27 cellular contexts compared by ENCODE assay signal in genomic region chr4:20065952-20066351, GRCh38.
"Had no signal": no experiment of that assay in that cellular context is flagged by ENCODE, and none has a peak within 500 bp of the region (broad histone marks: within the 10 kb centered on the region; RNA-seq: fewer than 3 reads in every experiment).

No MANE protein-coding gene starts in this region.

- H3K4me3 ChIP-seq: coronary artery, dorsolateral prefrontal cortex, gastroesophageal sphincter had no signal

- H3K9me3 ChIP-seq: gastroesophageal sphincter had no signal

- H3K4me1 ChIP-seq: gastroesophageal sphincter had no signal

- ATAC-seq: activated T-cell treated with anti-CD3 and anti-CD28 coated beads, Interleukin-2, amount 50 U/mL, for 72 hours; esophagus mucosa; gastroesophageal sphincter; T-helper 17 cell; WTC11 had no signal

- H3K36me3 ChIP-seq: brain microvascular endothelial cell, gastroesophageal sphincter had no signal

- DNase-seq: activated CD4-positive, alpha-beta memory T cell treated with anti-CD3 and anti-CD28 coated beads, Interleukin-2, amount 10 ng/mL, durations not matched to agents 7 days and 5 days; activated CD4-positive, alpha-beta T cell treated with anti-CD3 and anti-CD28 coated beads for 1 hour; activated CD4-positive, alpha-beta T cell treated with anti-CD3 and anti-CD28 coated beads for 4 hours; activated CD4-positive, alpha-beta T cell treated with anti-CD3 and anti-CD28 coated beads, Interleukin-2, amount 10 ng/mL, durations not matched to agents 7 days and 5 days; activated CD4-positive, alpha-beta T cell treated with anti-CD3 and anti-CD28 coated beads, Interleukin-2, amount 50 U/mL, for 4 hours; activated CD8-positive, alpha-beta memory T cell treated with anti-CD3 and anti-CD28 coated beads, Interleukin-2, amount 50 U/mL, for 48 hours; activated gamma-delta T cell treated with Interleukin-2 at 50 U/mL for 16 hours; activated naive CD4-positive, alpha-beta T cell treated with anti-CD3 and anti-CD28 coated beads, Interleukin-2, amount 50 U/mL, for 16 hours; activated naive CD4-positive, alpha-beta T cell treated with Interleukin-2 at 50 U/mL for 16 hours; activated T-cell treated with anti-CD3 and anti-CD28 coated beads for 4 hours; activated T-cell treated with anti-CD3 and anti-CD28 coated beads, Interleukin-2, amount 50 U/mL, for 24 hours; activated T-cell treated with anti-CD3 and anti-CD28 coated beads, Interleukin-2, amount 50 U/mL, for 72 hours; amniotic stem cell; anterior cingulate cortex; brain microvascular endothelial cell; dorsolateral prefrontal cortex; effector memory CD4-positive, alpha-beta T cell; endodermal cell; foreskin melanocyte; T-helper 1 cell; T-helper 17 cell; T1000 had no signal

- H3K27me3 ChIP-seq: brain microvascular endothelial cell, dorsolateral prefrontal cortex, gastroesophageal sphincter had no signal

- H3K27ac ChIP-seq: brain microvascular endothelial cell, coronary artery, dorsolateral prefrontal cortex, gastroesophageal sphincter, VCaP had no signal
